ENCODE assay signal across 31 cellular contexts in the genomic region with DNA sequence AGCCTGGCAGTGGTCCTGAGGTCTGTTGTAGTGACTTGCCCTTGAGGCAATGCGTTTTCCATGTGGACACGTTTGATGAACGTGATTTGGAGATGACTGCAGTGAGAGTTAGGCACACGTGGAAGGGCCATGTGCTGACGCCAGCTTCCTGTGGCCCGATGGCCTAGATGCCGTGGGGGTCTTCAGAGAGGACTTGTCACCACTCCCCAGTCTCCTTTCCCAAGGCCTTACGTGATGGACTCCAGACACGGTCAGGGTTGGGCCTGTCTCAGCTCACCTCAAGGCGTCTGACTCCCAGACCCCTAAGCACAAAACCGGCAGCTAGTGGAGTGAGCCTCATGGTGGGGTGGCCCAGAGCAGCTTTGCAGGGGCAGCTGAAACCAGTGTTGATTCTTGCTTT.
"Had no signal": no experiment of that assay in that cellular context is flagged by ENCODE, and none has a peak within 500 bp of the region (broad histone marks: within the 10 kb centered on the region; RNA-seq: fewer than 3 reads in every experiment).

No MANE protein-coding gene starts in this region.

- H3K4me1 ChIP-seq: adrenal gland, body of pancreas, foreskin keratinocyte had no signal

- H3K9me3 ChIP-seq: adrenal gland, body of pancreas, esophagus muscularis mucosa, gastrocnemius medialis had no signal

- H3K27me3 ChIP-seq: adrenal gland, body of pancreas, esophagus muscularis mucosa, foreskin keratinocyte, gastrocnemius medialis had no signal

- DNase-seq: activated CD4-positive, alpha-beta memory T cell treated with anti-CD3 and anti-CD28 coated beads, Interleukin-2, amount 10 ng/mL, durations not matched to agents 7 days and 5 days; activated CD4-positive, alpha-beta T cell treated with anti-CD3 and anti-CD28 coated beads for 36 hours; activated CD4-positive, alpha-beta T cell treated with anti-CD3 and anti-CD28 coated beads, Interleukin-2, amount 10 ng/mL, durations not matched to agents 24 days and 14 days; activated CD4-positive, CD25-positive, alpha-beta regulatory T cell; activated CD4-positive, CD25-positive, alpha-beta regulatory T cell treated with anti-CD3 and anti-CD28 coated beads, Interleukin-2, amount 50 U/mL, for 72 hours; activated CD8-positive, alpha-beta memory T cell treated with anti-CD3 and anti-CD28 coated beads, Interleukin-2, amount 50 U/mL, for 48 hours; activated gamma-delta T cell treated with Interleukin-2 at 50 U/mL for 16 hours; activated naive CD4-positive, alpha-beta T cell treated with Interleukin-2 at 50 U/mL for 16 hours; activated naive CD8-positive, alpha-beta T cell treated with anti-CD3 and anti-CD28 coated beads for 36 hours; activated naive CD8-positive, alpha-beta T cell treated with anti-CD3 and anti-CD28 coated beads, Interleukin-2, amount 50 U/mL, for 24 hours; activated T-cell treated with anti-CD3 and anti-CD28 coated beads for 4 hours; activated T-cell treated with anti-CD3 and anti-CD28 coated beads, Interleukin-2, amount 50 U/mL, for 24 hours; activated T-cell treated with anti-CD3 and anti-CD28 coated beads, Interleukin-2, amount 50 U/mL, for 72 hours; adrenal gland; amygdala; aorta; body of pancreas; caudate nucleus; cortex of kidney; dermis blood vessel endothelial cell; effector CD4-positive, alpha-beta T cell; effector memory CD8-positive, alpha-beta T cell; erythroblast; foreskin keratinocyte; gastrocnemius medialis; glutamatergic neuron; T-helper 1 cell; T-helper 17 cell; T1000 had no signal

- H3K4me3 ChIP-seq: adrenal gland, body of pancreas, esophagus muscularis mucosa, gastrocnemius medialis had no signal

- H3K27ac ChIP-seq: adrenal gland, body of pancreas, esophagus muscularis mucosa, foreskin keratinocyte, gastrocnemius medialis had no signal

- H3K36me3 ChIP-seq: adrenal gland, esophagus muscularis mucosa, gastrocnemius medialis had no signal

- ATAC-seq: activated CD4-positive, alpha-beta T cell treated with anti-CD3 and anti-CD28 coated beads for 36 hours; activated naive CD8-positive, alpha-beta T cell treated with anti-CD3 and anti-CD28 coated beads, Interleukin-2, amount 50 U/mL, for 24 hours; activated T-cell treated with anti-CD3 and anti-CD28 coated beads, Interleukin-2, amount 50 U/mL, for 72 hours; body of pancreas; effector memory CD8-positive, alpha-beta T cell; foreskin keratinocyte; gastrocnemius medialis; T-helper 17 cell had no signal

- FAIRE-seq: colon had no signal
